Comparison of ENCODE assay signal across 6 cellular contexts in genomic region chr6:139666284-139666683, GRCh38.
"Had no signal": no experiment of that assay in that cellular context is flagged by ENCODE, and none has a peak within 500 bp of the region (broad histone marks: within the 10 kb centered on the region; RNA-seq: fewer than 3 reads in every experiment).

No MANE protein-coding gene starts in this region.

- H3K27ac ChIP-seq: HL-60, KMS-11 had no signal

- H3K4me3 ChIP-seq: K562 had no signal

- DNase-seq: IMR-90, KBM-7, KG1 had no signal
